ENCODE assay signal across 8 cellular contexts in genomic region chr20:43590392-43591303, GRCh38. TPM values are rescaled to one million over a fixed set of nuclear protein-coding genes. Genes with fewer than 3 reads are reported as not detected.
DNase-seq lines count a peak whose midpoint lies in the region; ATAC-seq and TF ChIP-seq lines count a peak whose summit lies in the region.

Gene IFT52, plus strand, starts transcription at chr20:43590937. Its CDS starts 3,762 bp downstream, at chr20:43594699.

- POLR2A ChIA-PET in naive thymus-derived CD8-positive, alpha-beta T cell (lab: Charles Lee): interaction anchor here (0.6 to 2.5 kb wide), 4 partner anchors 76 to 133 kb away, joined by 3 to 25 read pairs (median 4); partner anchors contain the start of gene SRSF6

- peak within 1 kb of the TSS; percentile 86 for H3K27ac ChIP-seq in DND-41 (ENCODE audit: low read length)
- H3K27ac ChIP-seq in GM23248: peak within 1 kb of the TSS; percentile 78
- H3K27ac ChIP-seq in fibroblast of lung (ENCODE audit: insufficient read depth, low read length): peak within 1 kb of the TSS; percentile 99

- H2AFZ ChIP-seq in DND-41 (ENCODE audit: low read depth, low read length) (peak within 1 kb of the TSS; percentile 95), GM23248 (peak within 1 kb of the TSS; percentile 96), fibroblast of lung (ENCODE audit: low read length) (peak within 1 kb of the TSS; percentile 91)

- H3K27me3 Mint-ChIP-seq in activated T-helper 17 cell treated with anti-CD3 and anti-CD28 coated beads, Interleukin-2, amount 50 U/mL, for 72 hours: no peaks in the 10 kb centered on the region
- peaks cover 0 to 8% (median 3%) of the 10 kb centered on the region in 5 donors for H3K27me3 Mint-ChIP-seq in naive thymus-derived CD8-positive, alpha-beta T cell

- no peaks in the 10 kb centered on the region for H3K9me2 ChIP-seq in GM23248 (ENCODE audit: insufficient read depth)

- no peaks in the 10 kb centered on the region for H3K9me3 Mint-ChIP-seq in activated T-helper 17 cell treated with anti-CD3 and anti-CD28 coated beads, Interleukin-2, amount 50 U/mL, for 72 hours
- H3K9me3 Mint-ChIP-seq in naive thymus-derived CD8-positive, alpha-beta T cell: no peaks in the 10 kb centered on the region

- H3K4me1 Mint-ChIP-seq in activated T-helper 17 cell treated with anti-CD3 and anti-CD28 coated beads, Interleukin-2, amount 50 U/mL, for 72 hours: peaks cover 12% of the 10 kb centered on the region
- peaks cover 11 to 22% (median 19%) of the 10 kb centered on the region in 4 donors for H3K4me1 Mint-ChIP-seq in naive thymus-derived CD8-positive, alpha-beta T cell

- TF ChIP-seq CTCF in DND-41 (IDR thresholded peaks at IDR 0.05; ENCODE audit: borderline replicate concordance, extremely low read depth, low read length, poor library complexity, severe bottlenecking): no peak
- TF ChIP-seq CTCF in fibroblast of lung (conservative IDR thresholded peaks at IDR 0.05 in 1 of 2, IDR thresholded peaks at IDR 0.05 in 1 of 2; ENCODE audit: low read depth in 1 of 2, low read length in 2 of 2): no peak

- 0% methylated on average over 54 to 67 of the region's 68 CpGs for WGBS in GM23248 (ENCODE audit: low coverage in 1 of 2, low lambda C conversion rate in 2 of 2, missing lambda C conversion rate in 2 of 2), 2 experiments

- H3K36me3 Mint-ChIP-seq in activated T-helper 17 cell treated with anti-CD3 and anti-CD28 coated beads, Interleukin-2, amount 50 U/mL, for 72 hours (ENCODE audit: low read depth): peaks cover 12% of the 10 kb centered on the region
- H3K36me3 Mint-ChIP-seq in naive thymus-derived CD8-positive, alpha-beta T cell: peaks cover 0 to 16% (median 0%) of the 10 kb centered on the region in 3 donors

- no peaks in the 10 kb centered on the region for H3F3A ChIP-seq in GM23248 (ENCODE audit: insufficient read depth)

- H3K4me3 ChIP-seq in DND-41 (ENCODE audit: low read depth in 1 of 2, low read length in 2 of 2): peak within 1 kb of the TSS; percentile 73 to 84
- peak within 1 kb of the TSS; percentile 94 for H3K4me3 ChIP-seq in GM23248
- H3K4me3 ChIP-seq in fibroblast of lung (replicated peaks in 1 of 4; ENCODE audit: control extremely low read depth in 1 of 4, insufficient read depth in 1 of 4, low read depth in 3 of 4, low read length in 4 of 4): peak within 1 kb of the TSS; percentile 85 to 95 (median 87)

- peak within 1 kb of the TSS; percentile 61 for H3K9ac ChIP-seq in DND-41 (ENCODE audit: low read depth, low read length)
- H3K9ac ChIP-seq in GM23248: peak within 1 kb of the TSS; percentile 78
- peak within 1 kb of the TSS; percentile 83 for H3K9ac ChIP-seq in fibroblast of lung (ENCODE audit: insufficient read depth, low read length)

- H3K4me1 ChIP-seq in DND-41 (ENCODE audit: insufficient read depth, low read length): peaks cover 27% of the 10 kb centered on the region
- H3K4me1 ChIP-seq in GM23248 (ENCODE audit: insufficient read depth): peaks cover 12% of the 10 kb centered on the region
- no peaks in the 10 kb centered on the region for H3K4me1 ChIP-seq in fibroblast of lung (ENCODE audit: control insufficient read depth, extremely low read depth, insufficient read depth, low read length)

- H3K27me3 ChIP-seq in DND-41 (ENCODE audit: insufficient read depth, low read length, poor library complexity): no peaks in the 10 kb centered on the region
- H3K27me3 ChIP-seq in GM23248 (replicated peaks; ENCODE audit: insufficient read depth): no peaks in the 10 kb centered on the region
- no peaks in the 10 kb centered on the region for H3K27me3 ChIP-seq in fibroblast of lung (ENCODE audit: control insufficient read depth, insufficient read depth, low read length)

- peak within 1 kb of the TSS; percentile 96 for H3K4me3 Mint-ChIP-seq in activated T-helper 17 cell treated with anti-CD3 and anti-CD28 coated beads, Interleukin-2, amount 50 U/mL, for 72 hours
- peak within 1 kb of the TSS; percentile 90 to 96 (median 94) for H3K4me3 Mint-ChIP-seq in naive thymus-derived CD8-positive, alpha-beta T cell

- no peaks in the 10 kb centered on the region for H3K9me3 ChIP-seq in DND-41 (ENCODE audit: insufficient read depth, low read length, severe bottlenecking)
- no peaks in the 10 kb centered on the region for H3K9me3 ChIP-seq in GM23248 (ENCODE audit: low read depth)
- H3K9me3 ChIP-seq in fibroblast of lung (ENCODE audit: control insufficient read depth, insufficient read depth, low read depth, low read length): no peaks in the 10 kb centered on the region

- H3K27ac Mint-ChIP-seq in activated T-helper 17 cell treated with anti-CD3 and anti-CD28 coated beads, Interleukin-2, amount 50 U/mL, for 72 hours: peak within 1 kb of the TSS; percentile 97
- peak within 1 kb of the TSS; percentile 95 to 99 (median 97) for H3K27ac Mint-ChIP-seq in naive thymus-derived CD8-positive, alpha-beta T cell

- peaks cover 24% of the 10 kb centered on the region for H3K79me2 ChIP-seq in DND-41 (ENCODE audit: insufficient read depth, low read length)
- H3K79me2 ChIP-seq in GM23248 (ENCODE audit: insufficient read depth): peaks cover 28% of the 10 kb centered on the region
- H3K79me2 ChIP-seq in fibroblast of lung (ENCODE audit: control insufficient read depth, insufficient read depth, low read length): peaks cover 7% of the 10 kb centered on the region

- H4K20me1 ChIP-seq in DND-41 (ENCODE audit: insufficient read depth, low read length) (peaks cover 6% of the 10 kb centered on the region; the same call in 1 of the 2 replicates), GM23248 (ENCODE audit: insufficient read depth) (no peaks in the 10 kb centered on the region), fibroblast of lung (ENCODE audit: control insufficient read depth, extremely low read depth, insufficient read depth, low read length) (no peaks in the 10 kb centered on the region)

- in situ Hi-C loops in GM23248 (cut with MboI): no loop called here

- H3K4me2 ChIP-seq in DND-41 (ENCODE audit: insufficient read depth, low read length) (peak within 1 kb of the TSS; percentile 87), GM23248 (ENCODE audit: unreplicated experiment) (peak within 1 kb of the TSS; percentile 80), fibroblast of lung (ENCODE audit: extremely low read depth, insufficient read depth, low read length) (peak within 1 kb of the TSS; percentile 98)

- DNase-seq in DND-41: peak; percentile 92
- peak; percentile 96 for DNase-seq in GM23248
- peak; percentile 88 for DNase-seq in LHCN-M2 (ENCODE audit: low read depth)
- DNase-seq in RPMI8226: peak; percentile 96
- DNase-seq in fibroblast of lung (ENCODE audit: low read depth in 2 of 2): peak; percentile 91 to 93
- DNase-seq in naive thymus-derived CD8-positive, alpha-beta T cell: peak; percentile 81 to 93 (median 86)
- peak; percentile 78 to 85 (median 82) for DNase-seq in stimulated activated naive CD4-positive, alpha-beta T cell (lab: John Stamatoyannopoulos, UW)

- H3K36me3 ChIP-seq in DND-41 (ENCODE audit: insufficient read depth, low read length) (peaks cover 14% of the 10 kb centered on the region), GM23248 (ENCODE audit: low read depth) (no peaks in the 10 kb centered on the region), fibroblast of lung (ENCODE audit: control insufficient read depth, insufficient read depth, low read length) (no peaks in the 10 kb centered on the region)

- peak; percentile 97 for ATAC-seq in DND-41 (ENCODE audit: insufficient read depth, low read depth)
- peak; percentile 99 for ATAC-seq in activated T-helper 17 cell treated with anti-CD3 and anti-CD28 coated beads, Interleukin-2, amount 50 U/mL, for 72 hours (replicated peaks)
- peak; percentile 95 to 97 for ATAC-seq in naive thymus-derived CD8-positive, alpha-beta T cell

RNA-seq across cellular contexts. Expression of gene IFT52, which starts in this region (rescaled TPM):
- total RNA-seq in GM23248 (2014; rRNA removed; shearing (Covaris generic)): 40.2 and 53.9 TPM in 2 replicates
- polyA plus RNA-seq in GM23248 (2016; fragmentation: Nextera tagmentation; extraction: Ambion mirVana) (48.5 and 51.7 TPM in 2 replicates), fibroblast of lung (38.3 and 41.9 TPM in 2 replicates)
- total RNA-seq in LHCN-M2 (2014; rRNA removed) (32.3 and 34.4 TPM in 2 replicates), fibroblast of lung (38.8 and 44.2 TPM in 2 replicates)
- 25.9 TPM for polyA plus RNA-seq in LHCN-M2 (2012)
- total RNA-seq in activated T-helper 17 cell treated with anti-CD3 and anti-CD28 coated beads, Interleukin-2, amount 50 U/mL, for 72 hours: 10 to 100 TPM; 10.9 to 15.9 TPM
- 30.0 and 34.1 TPM in 2 replicates for polyA plus RNA-seq in fibroblast of lung (2012)
- polyA minus RNA-seq in fibroblast of lung (ENCODE audit: low replicate concordance): 35.5 and 39.5 TPM in 2 replicates
- total RNA-seq in naive thymus-derived CD8-positive, alpha-beta T cell: 10 to 100 TPM; 18.6 to 21.7 TPM
- 10 to 100 TPM; 28.5 to 35.4 (median 30.3) TPM for polyA plus RNA-seq in naive thymus-derived CD8-positive, alpha-beta T cell

Comparison
In these comparisons a context has a peak if more than half of its experiments do, and no peak if none do; other contexts are left out.
1. Peak in every context shown above with its lines: DNase-seq, ATAC-seq, H3K4me3 ChIP-seq and H3K27ac ChIP-seq.